10 cellular contexts compared by ENCODE assay signal in the genomic region with DNA sequence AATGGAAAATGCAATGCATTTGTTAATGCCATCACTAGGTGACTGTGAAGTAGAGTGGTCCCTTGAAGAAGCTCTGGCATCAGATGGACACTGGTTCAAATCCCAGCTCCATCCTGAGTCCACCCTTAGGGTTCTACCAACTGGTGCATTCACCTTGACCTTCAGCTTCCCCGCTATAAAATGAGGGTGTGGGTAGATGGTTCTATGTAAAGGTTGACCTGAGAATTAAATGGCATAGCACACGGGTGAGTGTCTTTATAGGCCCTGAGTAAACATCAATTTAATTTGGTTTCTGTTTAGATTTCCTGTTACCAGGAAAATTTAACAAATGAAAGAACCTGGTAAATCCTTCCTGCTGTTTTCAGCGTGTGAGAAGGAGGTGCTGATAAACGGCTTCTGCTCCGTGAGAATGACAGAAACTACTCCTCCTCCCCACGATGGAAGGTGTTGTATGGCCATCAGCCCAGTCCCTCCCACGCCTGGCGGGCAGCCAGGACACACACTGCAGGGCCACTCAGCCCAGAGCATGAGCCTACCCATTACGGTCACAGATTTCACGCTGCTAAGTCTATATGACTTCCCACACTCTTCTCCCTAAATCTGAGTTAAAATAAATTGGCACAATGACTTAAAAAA.
DNase-seq lines count a peak whose midpoint lies in the region; ATAC-seq and TF ChIP-seq lines count a peak whose summit lies in the region.
"Had no signal": no experiment of that assay in that cellular context is flagged by ENCODE, and none has a peak within 500 bp of the region (broad histone marks: within the 10 kb centered on the region; RNA-seq: fewer than 3 reads in every experiment).

No MANE protein-coding gene starts in this region.

- peak overlapping the region; percentile 38 to 60 for H3K9ac ChIP-seq in mucosa of rectum (ENCODE audit: low read depth in 1 of 2, low read length in 2 of 2)

- H3K27ac ChIP-seq in dorsolateral prefrontal cortex, result peak overlapping the region in 2 of 59 donors; percentile 25 to 35
- peak overlapping the region; percentile 82 to 84 for H3K27ac ChIP-seq in mucosa of rectum (ENCODE audit: low read depth in 2 of 2, low read length in 2 of 2)
- H3K27ac ChIP-seq: skin epidermis had no signal

- ATAC-seq in HG02642 (IDR thresholded peaks at IDR 0.05; ENCODE audit: poor library complexity, unreplicated experiment) (no peak), HG02885 (IDR thresholded peaks at IDR 0.05; ENCODE audit: poor library complexity, unreplicated experiment) (no peak)

- H3K4me1 ChIP-seq in mucosa of rectum (ENCODE audit: control insufficient read depth in 2 of 2, insufficient read depth in 2 of 2, low read length in 2 of 2), result peaks cover 42 to 51% of the 10 kb centered on the region in 2 donors

- peaks cover 28% of the 10 kb centered on the region in 2 donors for H3K36me3 ChIP-seq in mucosa of rectum (ENCODE audit: control insufficient read depth in 2 of 2, insufficient read depth in 2 of 2, low read length in 2 of 2)

- intact Hi-C loops in dorsolateral prefrontal cortex (cut with DNase I), result no loop called here

- no peaks in the 10 kb centered on the region for H3K9me3 ChIP-seq in mucosa of rectum (ENCODE audit: control insufficient read depth in 2 of 2, low read length in 2 of 2)

- peak; percentile 97 for DNase-seq in Daoy (ENCODE audit: low read depth)
- DNase-seq in NCI-H345 treated with DMSO at 0.1 percent for 48 hours (lab: John Stamatoyannopoulos, UW; ENCODE audit: unreplicated experiment), result peak; percentile 78
- DNase-seq in dorsolateral prefrontal cortex, result peak in 8 of 10 donors; percentile 49 to 92 (median 64)
- DNase-seq in middle frontal gyrus (ENCODE audit: extremely low spot score, low spot score), result no peak
- DNase-seq in NAMALWA (ENCODE audit: low spot score), result no peak
- DNase-seq: KG1 had no signal

- no peak overlapping the region for H3K4me3 ChIP-seq in dorsolateral prefrontal cortex
- H3K4me3 ChIP-seq in mucosa of rectum (ENCODE audit: low read length in 2 of 2), result no peak overlapping the region
- H3K4me3 ChIP-seq: skin epidermis had no signal

- no peak for TF ChIP-seq CTCF in dorsolateral prefrontal cortex (IDR thresholded peaks at IDR 0.05 in 54 of 56, conservative IDR thresholded peaks at IDR 0.05 in 2 of 56; ENCODE audit: low read depth in 1 of 56, partially characterized antibody in 56 of 56)

- H3K27me3 ChIP-seq in dorsolateral prefrontal cortex (peaks cover 0 to 17% (median 0%) of the 10 kb centered on the region in 45 donors), mucosa of rectum (ENCODE audit: control insufficient read depth in 2 of 2, insufficient read depth in 2 of 2, low read length in 2 of 2) (no peaks in the 10 kb centered on the region)

Comparison
In these comparisons a context has a peak if more than half of its experiments do, and no peak if none do; other contexts are left out.
1. DNase-seq: peak in Daoy (single experiment), NCI-H345 treated with DMSO at 0.1 percent for 48 hours (single experiment) and dorsolateral prefrontal cortex (8 of 10); none in middle frontal gyrus (single experiment) and NAMALWA (single experiment).